In the genomic region with DNA sequence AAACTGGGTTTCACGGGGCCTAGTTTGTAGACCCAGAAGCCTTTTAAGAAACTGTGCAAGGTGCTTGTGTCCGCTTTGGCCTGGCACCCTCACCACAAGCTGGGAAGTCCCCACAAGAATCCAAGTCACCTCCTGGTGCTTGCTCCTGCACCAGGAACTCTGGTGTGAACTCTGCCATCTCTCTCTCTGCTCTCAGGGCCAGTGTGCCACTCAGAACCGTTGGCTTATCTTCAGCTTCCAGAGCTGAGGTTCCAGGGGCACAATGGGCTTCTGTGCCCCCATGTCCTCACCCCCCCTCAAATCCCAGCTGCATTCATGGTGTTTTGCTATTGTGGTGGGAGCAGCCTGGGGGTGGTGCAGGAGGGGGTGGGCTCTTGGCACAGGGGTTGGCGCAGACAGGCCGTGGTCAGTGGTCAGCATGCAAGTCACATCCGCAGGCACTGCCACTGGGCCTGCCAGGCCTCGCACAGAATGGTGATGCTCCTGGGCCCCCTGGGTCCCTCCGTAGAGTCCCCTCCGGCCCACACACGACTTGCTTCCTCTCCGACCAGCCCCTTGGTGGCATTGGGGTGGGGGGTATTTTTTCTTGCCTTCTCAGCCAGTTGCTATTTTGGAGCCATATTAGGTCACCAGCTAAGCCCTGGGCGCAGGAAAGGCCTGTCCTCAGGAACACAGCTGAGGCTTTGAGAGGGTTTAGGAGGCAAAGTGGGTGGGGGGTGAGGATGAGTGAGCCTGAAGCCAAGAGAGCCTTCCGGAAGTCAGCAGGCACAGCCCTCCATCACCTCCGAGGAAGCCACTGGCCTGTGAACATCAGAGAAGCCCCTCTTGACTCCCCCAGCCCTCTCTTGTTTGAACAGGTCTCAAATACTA, we compare ENCODE assay signal across 13 cellular contexts. TPM values are rescaled to one million over a fixed set of nuclear protein-coding genes. Genes with fewer than 3 reads are reported as not detected.
DNase-seq lines count a peak whose midpoint lies in the region; ATAC-seq and TF ChIP-seq lines count a peak whose summit lies in the region.
"Had no signal": no experiment of that assay in that cellular context is flagged by ENCODE, and none has a peak within 500 bp of the region (broad histone marks: within the 10 kb centered on the region; RNA-seq: fewer than 3 reads in every experiment).

No MANE protein-coding gene starts in this region.

- H3K9ac ChIP-seq in BLaER1 treated with 17β-estradiol and CSF1 and Interleukin-3, amounts not matched to agents 10 nM and 100 nM = peak overlapping the region in 5 of 11 experiments; percentile 82 to 89 (median 85); a peak in 4 of 22 replicates
- H3K9ac ChIP-seq in skeletal muscle tissue (ENCODE audit: low read depth in 1 of 3, low read length in 3 of 3) = peak overlapping the region; percentile 43 to 89 (median 68)

- H3K4me3 ChIP-seq in BLaER1 treated with 17β-estradiol and CSF1 and Interleukin-3, amounts not matched to agents 10 nM and 100 nM = peak overlapping the region in 6 of 10 experiments; percentile 79 to 88 (median 84); a peak in 7 of 20 replicates
- H3K4me3 ChIP-seq in astrocyte of the spinal cord (ENCODE audit: low read depth, low read length) (peak overlapping the region; percentile 74), lower lobe of right lung (peak overlapping the region; percentile 96), skeletal muscle tissue (ENCODE audit: low read length in 3 of 3) (peak overlapping the region; percentile 76 to 90 (median 81))

- in situ Hi-C loops in astrocyte of the spinal cord (cut with HindIII; ENCODE audit: low sequenced_read_pairs) = no loop called here

- H3K9me3 ChIP-seq in BLaER1 treated with 17β-estradiol and CSF1 and Interleukin-3, amounts not matched to agents 10 nM and 100 nM (replicated peaks in 1 of 11) = no peaks in the 10 kb centered on the region
- H3K9me3 ChIP-seq in lower lobe of right lung (no peaks in the 10 kb centered on the region), skeletal muscle tissue (ENCODE audit: control insufficient read depth in 3 of 3, low read length in 3 of 3) (no peaks in the 10 kb centered on the region)
- H3K9me3 ChIP-seq: pancreas had no signal

- H3K4me2 ChIP-seq in BLaER1 treated with 17β-estradiol and CSF1 and Interleukin-3, amounts not matched to agents 10 nM and 100 nM = peak overlapping the region; percentile 89 to 99 (median 97)

- H3K27me3 ChIP-seq in BLaER1 treated with 17β-estradiol and CSF1 and Interleukin-3, amounts not matched to agents 10 nM and 100 nM = no peaks in the 10 kb centered on the region
- no peaks in the 10 kb centered on the region for H3K27me3 ChIP-seq in lower lobe of right lung (ENCODE audit: low read depth)
- H3K27me3 ChIP-seq in skeletal muscle tissue (ENCODE audit: control insufficient read depth in 3 of 3, insufficient read depth in 3 of 3, low read length in 3 of 3) = no peaks in the 10 kb centered on the region
- H3K27me3 ChIP-seq: pancreas had no signal

- ATAC-seq in lower lobe of right lung (no peak), GM18861 (IDR thresholded peaks at IDR 0.05; ENCODE audit: unreplicated experiment) (no peak)
- ATAC-seq: CD8-positive, alpha-beta T cell; pancreas had no signal

- DNase-seq in astrocyte of the spinal cord (ENCODE audit: low read depth, low spot score) = no peak
- no peak for DNase-seq in lower lobe of right lung
- no peak for DNase-seq in COR-L47 (lab: John Stamatoyannopoulos, UW)
- no peak for DNase-seq in effector CD4-positive, alpha-beta T cell
- no peak for DNase-seq in NCI-H524 treated with DMSO at 0.1 percent for 48 hours (lab: John Stamatoyannopoulos, UW)
- DNase-seq: CD8-positive, alpha-beta T cell; effector CD8-positive, alpha-beta T cell; NCI-H226; pancreas; SIG-M5 had no signal

- H4K20me1 ChIP-seq in BLaER1 treated with 17β-estradiol and CSF1 and Interleukin-3, amounts not matched to agents 10 nM and 100 nM = peaks cover 57 to 74% (median 73%) of the 10 kb centered on the region in 11 experiments

- peaks cover 0 to 47% (median 14%) of the 10 kb centered on the region in 11 experiments; a peak in 7 of 22 replicates for H3K36me3 ChIP-seq in BLaER1 treated with 17β-estradiol and CSF1 and Interleukin-3, amounts not matched to agents 10 nM and 100 nM
- peaks cover 3% of the 10 kb centered on the region for H3K36me3 ChIP-seq in lower lobe of right lung
- peaks cover 3 to 10% (median 5%) of the 10 kb centered on the region in 3 donors for H3K36me3 ChIP-seq in skeletal muscle tissue (ENCODE audit: control insufficient read depth in 3 of 3, insufficient read depth in 3 of 3, low read length in 3 of 3)
- H3K36me3 ChIP-seq: pancreas had no signal

- H3K4me1 ChIP-seq in BLaER1 treated with 17β-estradiol and CSF1 and Interleukin-3, amounts not matched to agents 10 nM and 100 nM = peaks cover 47 to 82% (median 65%) of the 10 kb centered on the region in 10 experiments
- H3K4me1 ChIP-seq in lower lobe of right lung = peaks cover 47% of the 10 kb centered on the region
- peaks cover 71 to 82% (median 77%) of the 10 kb centered on the region in 3 donors for H3K4me1 ChIP-seq in skeletal muscle tissue (ENCODE audit: control insufficient read depth in 3 of 3, insufficient read depth in 3 of 3, low read length in 3 of 3)

- TF ChIP-seq CTCF in astrocyte of the spinal cord (IDR thresholded peaks at IDR 0.05; ENCODE audit: low read depth, low read length) = no peak
- no peak for TF ChIP-seq CTCF in lower lobe of right lung (IDR thresholded peaks at IDR 0.05)

- peak overlapping the region in 1 of 11 experiments; percentile 17; a peak in 1 of 22 replicates for H3K27ac ChIP-seq in BLaER1 treated with 17β-estradiol and CSF1 and Interleukin-3, amounts not matched to agents 10 nM and 100 nM
- H3K27ac ChIP-seq in lower lobe of right lung (no peak overlapping the region), skeletal muscle tissue (ENCODE audit: low read depth, low read length) (peak overlapping the region; percentile 82)
- H3K27ac ChIP-seq: pancreas had no signal

- intact Hi-C loops in lower lobe of right lung (cut with DNase I) = no loop called here

RNA-seq across cellular contexts. Expression of gene ZCCHC24, which starts 3.0 kb away (rescaled TPM):
- total RNA-seq in lower lobe of right lung (34.7 TPM), skeletal muscle tissue (20.9 TPM)
